In the genomic region with DNA sequence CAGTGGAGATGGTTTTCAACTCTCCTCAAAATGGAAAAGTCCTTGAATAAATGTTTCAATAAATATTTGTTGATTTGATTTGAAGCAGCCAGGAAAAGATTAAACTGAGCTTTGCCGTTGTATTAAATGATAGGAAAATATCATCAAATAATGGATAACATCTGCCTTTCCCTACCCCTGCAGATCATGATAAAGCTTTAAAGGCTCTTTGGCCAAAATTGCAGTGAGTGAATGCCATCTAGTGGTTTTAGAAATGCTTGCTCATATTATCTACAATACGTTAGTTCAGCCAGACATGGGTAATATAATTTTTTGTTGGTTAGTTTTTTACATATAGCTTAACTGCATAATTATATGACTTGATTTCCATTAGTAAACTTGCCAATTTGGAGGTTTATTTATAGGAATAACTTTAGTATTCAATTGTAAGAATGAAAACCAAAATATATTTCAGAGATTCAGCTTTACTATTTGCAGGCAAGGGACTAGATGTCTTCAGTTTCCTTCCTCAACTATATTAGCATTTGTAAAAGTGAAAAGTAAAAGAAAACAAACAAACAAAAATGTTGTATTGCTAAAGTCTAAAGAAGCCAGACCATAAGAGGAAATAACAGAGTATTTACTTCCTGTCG, we compare ENCODE assay signal across 10 cellular contexts.
DNase-seq lines count a peak whose midpoint lies in the region; ATAC-seq and TF ChIP-seq lines count a peak whose summit lies in the region.
"Had no signal": no experiment of that assay in that cellular context is flagged by ENCODE, and none has a peak within 500 bp of the region (broad histone marks: within the 10 kb centered on the region; RNA-seq: fewer than 3 reads in every experiment).

No MANE protein-coding gene starts in this region.

- no peaks in the 10 kb centered on the region for H3K4me1 Mint-ChIP-seq in endothelial cell (ENCODE audit: unreplicated experiment)
- H3K4me1 Mint-ChIP-seq: naive thymus-derived CD8-positive, alpha-beta T cell had no signal

- H3K4me3 ChIP-seq in neuronal stem cell (ENCODE audit: low read length in 2 of 2): no peak overlapping the region
- H3K4me3 ChIP-seq: SJCRH30 had no signal

- no peaks in the 10 kb centered on the region for H3K79me1 ChIP-seq in neuronal stem cell (ENCODE audit: low read depth, low read length)

- H3K4ac ChIP-seq in neuronal stem cell (ENCODE audit: low read length): no peak overlapping the region

- no peak overlapping the region for H3K18ac ChIP-seq in neuronal stem cell (ENCODE audit: low read length)

- no peak overlapping the region for H3K27ac Mint-ChIP-seq in endothelial cell (ENCODE audit: unreplicated experiment)
- H3K27ac Mint-ChIP-seq: naive thymus-derived CD8-positive, alpha-beta T cell had no signal

- no peak overlapping the region for H2BK12ac ChIP-seq in neuronal stem cell (ENCODE audit: low read length)

- H3K27me3 ChIP-seq in neuronal stem cell (ENCODE audit: control insufficient read depth in 3 of 3, insufficient read depth in 3 of 3, low read depth in 1 of 3, low read length in 3 of 3): no peaks in the 10 kb centered on the region
- H3K27me3 ChIP-seq: SJCRH30 had no signal

- TF ChIP-seq RAD21 in Ishikawa (IDR thresholded peaks at IDR 0.05; ENCODE audit: low read depth): peak; percentile 84

- H3K27me3 Mint-ChIP-seq in endothelial cell (ENCODE audit: unreplicated experiment): no peaks in the 10 kb centered on the region

- H3K36me3 ChIP-seq in neuronal stem cell (replicated peaks in 1 of 2; ENCODE audit: control insufficient read depth in 2 of 2, insufficient read depth in 2 of 2, low read length in 2 of 2): no peaks in the 10 kb centered on the region
- H3K36me3 ChIP-seq: SJCRH30 had no signal

- DNase-seq in COR-L47 (lab: John Stamatoyannopoulos, UW): peak; percentile 40
- peak; percentile 30 for DNase-seq in OCI-M1 (lab: John Stamatoyannopoulos, UW)
- DNase-seq in endothelial cell (ENCODE audit: low spot score): no peak
- peak; percentile 30 for DNase-seq in neuronal stem cell (ENCODE audit: low spot score)
- no peak for DNase-seq in activated naive CD4-positive, alpha-beta T cell treated with anti-CD3 and anti-CD28 coated beads, Interleukin-2, amount 50 U/mL, for 16 hours

- H3K9me3 Mint-ChIP-seq in endothelial cell (ENCODE audit: unreplicated experiment): no peaks in the 10 kb centered on the region
- H3K9me3 Mint-ChIP-seq: naive thymus-derived CD8-positive, alpha-beta T cell had no signal

- no peak overlapping the region for H3K27ac ChIP-seq in neuronal stem cell (replicated peaks; ENCODE audit: low read length)
- H3K27ac ChIP-seq: SJCRH30 had no signal

- no peak overlapping the region for H4K8ac ChIP-seq in neuronal stem cell (ENCODE audit: low read depth, low read length)

- H3K36me3 Mint-ChIP-seq in endothelial cell (ENCODE audit: low read depth, unreplicated experiment): no peaks in the 10 kb centered on the region
- H3K36me3 Mint-ChIP-seq: naive thymus-derived CD8-positive, alpha-beta T cell had no signal

- H4K91ac ChIP-seq in neuronal stem cell (ENCODE audit: low read depth, low read length, poor library complexity): no peak overlapping the region

- TF ChIP-seq CTCF in endothelial cell (IDR thresholded peaks at IDR 0.05; ENCODE audit: unreplicated experiment): peak; percentile 66

- H2AK5ac ChIP-seq in neuronal stem cell (ENCODE audit: low read depth, low read length): no peak overlapping the region

- TF ChIP-seq EP300 in Ishikawa (IDR thresholded peaks at IDR 0.05; ENCODE audit: borderline replicate concordance): no peak

- H3K4me1 ChIP-seq in neuronal stem cell (ENCODE audit: control insufficient read depth in 2 of 2, insufficient read depth in 1 of 2, low read depth in 1 of 2, low read length in 2 of 2): no peaks in the 10 kb centered on the region
- H3K4me1 ChIP-seq: SJCRH30 had no signal

- no peak overlapping the region for H2BK15ac ChIP-seq in neuronal stem cell (ENCODE audit: low read length)

- H2AFZ ChIP-seq in neuronal stem cell (ENCODE audit: low read length): no peak overlapping the region

- H3K14ac ChIP-seq in neuronal stem cell (ENCODE audit: low read length): no peak overlapping the region

- no peak overlapping the region for H3K4me3 Mint-ChIP-seq in endothelial cell (ENCODE audit: unreplicated experiment)
- H3K4me3 Mint-ChIP-seq: naive thymus-derived CD8-positive, alpha-beta T cell had no signal

- no peak overlapping the region for H3K4me2 ChIP-seq in neuronal stem cell (ENCODE audit: insufficient read depth, low read length, poor library complexity, severe bottlenecking)

- no peak overlapping the region for H2BK5ac ChIP-seq in neuronal stem cell (ENCODE audit: low read length)

- H3K23ac ChIP-seq in neuronal stem cell (ENCODE audit: low read depth, low read length, poor library complexity): no peak overlapping the region

- no peaks in the 10 kb centered on the region for H3K9me3 ChIP-seq in neuronal stem cell (replicated peaks in 1 of 2; ENCODE audit: control insufficient read depth in 2 of 2, insufficient read depth in 1 of 2, low read depth in 1 of 2, low read length in 2 of 2)
- H3K9me3 ChIP-seq: SJCRH30 had no signal

- H2BK120ac ChIP-seq in neuronal stem cell (ENCODE audit: low read depth, low read length): no peak overlapping the region

- no CpG with 5 or more reads among the region's 3 CpGs for WGBS in neuronal stem cell (ENCODE audit: extremely low coverage in 2 of 2, insufficient read length in 2 of 2, insufficient replicate concordance in 1 of 2), 2 donors

- no peak overlapping the region for H3K9ac ChIP-seq in neuronal stem cell (ENCODE audit: low read depth, low read length, poor library complexity)

- peak; percentile 68 for ATAC-seq in GM19035 (IDR thresholded peaks at IDR 0.05; ENCODE audit: unreplicated experiment)
- no peak for ATAC-seq in HG02970 (IDR thresholded peaks at IDR 0.05; ENCODE audit: low FRiP score, unreplicated experiment)

TF ChIP-seq in Ishikawa, 13 proteins besides CTCF, POLR2A, EP300 and RAD21:
- TF ChIP-seq YY1 (IDR thresholded peaks at IDR 0.05; ENCODE audit: low read depth) (no peak), CREB1 (IDR thresholded peaks at IDR 0.05; ENCODE audit: low read depth) (no peak), TEAD4 (IDR thresholded peaks at IDR 0.05) (no peak), CEBPB (IDR thresholded peaks at IDR 0.05) (no peak), EGR1 (IDR thresholded peaks at IDR 0.05) (no peak), NFIC (IDR thresholded peaks at IDR 0.05) (no peak), FOXM1 (IDR thresholded peaks at IDR 0.05; ENCODE audit: borderline replicate concordance, low read depth) (no peak), USF1 (IDR thresholded peaks at IDR 0.05) (no peak), TAF1 (IDR thresholded peaks at IDR 0.05; ENCODE audit: low read depth) (no peak)
- TF ChIP-seq, protein P1, sequence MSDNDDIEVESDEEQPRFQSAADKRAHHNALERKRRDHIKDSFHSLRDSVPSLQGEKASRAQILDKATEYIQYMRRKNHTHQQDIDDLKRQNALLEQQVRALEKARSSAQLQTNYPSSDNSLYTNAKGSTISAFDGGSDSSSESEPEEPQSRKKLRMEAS (IDR thresholded peaks at IDR 0.05): no peak
- TF ChIP-seq, protein P2, sequence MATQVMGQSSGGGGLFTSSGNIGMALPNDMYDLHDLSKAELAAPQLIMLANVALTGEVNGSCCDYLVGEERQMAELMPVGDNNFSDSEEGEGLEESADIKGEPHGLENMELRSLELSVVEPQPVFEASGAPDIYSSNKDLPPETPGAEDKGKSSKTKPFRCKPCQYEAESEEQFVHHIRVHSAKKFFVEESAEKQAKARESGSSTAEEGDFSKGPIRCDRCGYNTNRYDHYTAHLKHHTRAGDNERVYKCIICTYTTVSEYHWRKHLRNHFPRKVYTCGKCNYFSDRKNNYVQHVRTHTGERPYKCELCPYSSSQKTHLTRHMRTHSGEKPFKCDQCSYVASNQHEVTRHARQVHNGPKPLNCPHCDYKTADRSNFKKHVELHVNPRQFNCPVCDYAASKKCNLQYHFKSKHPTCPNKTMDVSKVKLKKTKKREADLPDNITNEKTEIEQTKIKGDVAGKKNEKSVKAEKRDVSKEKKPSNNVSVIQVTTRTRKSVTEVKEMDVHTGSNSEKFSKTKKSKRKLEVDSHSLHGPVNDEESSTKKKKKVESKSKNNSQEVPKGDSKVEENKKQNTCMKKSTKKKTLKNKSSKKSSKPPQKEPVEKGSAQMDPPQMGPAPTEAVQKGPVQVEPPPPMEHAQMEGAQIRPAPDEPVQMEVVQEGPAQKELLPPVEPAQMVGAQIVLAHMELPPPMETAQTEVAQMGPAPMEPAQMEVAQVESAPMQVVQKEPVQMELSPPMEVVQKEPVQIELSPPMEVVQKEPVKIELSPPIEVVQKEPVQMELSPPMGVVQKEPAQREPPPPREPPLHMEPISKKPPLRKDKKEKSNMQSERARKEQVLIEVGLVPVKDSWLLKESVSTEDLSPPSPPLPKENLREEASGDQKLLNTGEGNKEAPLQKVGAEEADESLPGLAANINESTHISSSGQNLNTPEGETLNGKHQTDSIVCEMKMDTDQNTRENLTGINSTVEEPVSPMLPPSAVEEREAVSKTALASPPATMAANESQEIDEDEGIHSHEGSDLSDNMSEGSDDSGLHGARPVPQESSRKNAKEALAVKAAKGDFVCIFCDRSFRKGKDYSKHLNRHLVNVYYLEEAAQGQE (IDR thresholded peaks at IDR 0.05; ENCODE audit: low read depth): no peak

Comparison
In these comparisons a context has a peak if more than half of its experiments do, and no peak if none do; other contexts are left out.
1. DNase-seq: peak in COR-L47 (single experiment), OCI-M1 (single experiment) and neuronal stem cell (single experiment); none in endothelial cell (single experiment) and activated naive CD4-positive, alpha-beta T cell treated with anti-CD3 and anti-CD28 coated beads, Interleukin-2, amount 50 U/mL, for 16 hours (single experiment).